8 cellular contexts compared by ENCODE assay signal in the genomic region with DNA sequence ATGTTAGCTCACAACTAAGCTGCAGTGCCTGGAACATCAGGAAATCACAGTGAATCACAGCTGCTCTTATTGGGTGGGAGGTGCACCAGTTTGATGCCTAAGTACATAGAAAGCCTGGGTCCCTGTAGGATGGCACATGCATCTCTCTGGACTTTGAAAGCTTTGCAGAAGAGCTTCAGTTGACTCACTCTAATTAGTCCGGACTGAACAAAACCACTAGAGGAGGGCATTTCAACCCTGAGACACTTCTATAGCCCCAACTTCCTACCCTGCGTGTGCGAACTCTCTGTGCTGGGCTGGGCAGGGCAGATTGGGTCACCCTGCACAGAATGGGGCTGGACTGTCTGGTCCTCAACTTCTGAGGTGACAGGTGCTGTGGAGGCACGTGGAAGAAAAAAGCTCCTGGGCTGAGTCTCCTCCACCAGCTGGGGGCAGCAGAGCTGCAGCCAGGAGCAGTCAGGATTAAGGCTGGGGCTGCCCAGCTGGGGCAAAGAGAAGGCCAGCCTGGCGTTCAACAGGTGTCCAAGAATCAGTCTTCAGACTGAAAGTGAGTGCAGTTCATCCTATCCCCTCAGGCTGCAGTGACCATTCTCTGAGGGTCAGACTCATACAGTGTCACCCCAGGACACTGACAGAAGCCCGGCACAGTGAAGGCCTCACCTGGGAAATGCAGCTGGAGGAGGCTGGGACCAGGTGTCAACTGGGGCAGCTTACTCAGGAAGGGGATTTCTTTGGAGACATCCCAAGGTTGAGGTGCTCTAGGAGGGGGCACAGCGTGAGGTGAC. TPM values are rescaled to one million over a fixed set of nuclear protein-coding genes. Genes with fewer than 3 reads are reported as not detected.
DNase-seq lines count a peak whose midpoint lies in the region; ATAC-seq, FAIRE-seq and TF ChIP-seq lines count a peak whose summit lies in the region.

No MANE protein-coding gene starts in this region.

- H2BK12ac ChIP-seq in neuronal stem cell (ENCODE audit: low read length): no peak overlapping the region

- no peak overlapping the region for H3K27ac Mint-ChIP-seq in CD4-positive, alpha-beta T cell

- H2BK120ac ChIP-seq in neuronal stem cell (ENCODE audit: low read depth, low read length): no peak overlapping the region

- no peak overlapping the region for H3K9ac ChIP-seq in neuronal stem cell (ENCODE audit: low read depth, low read length, poor library complexity)

- H3K4me1 ChIP-seq in cardiac muscle cell (ENCODE audit: low read depth) (no peaks in the 10 kb centered on the region), right atrium auricular region (no peaks in the 10 kb centered on the region), neuronal stem cell (ENCODE audit: control insufficient read depth in 2 of 2, insufficient read depth in 1 of 2, low read depth in 1 of 2, low read length in 2 of 2) (no peaks in the 10 kb centered on the region)

- H3K4me1 Mint-ChIP-seq in CD4-positive, alpha-beta T cell (ENCODE audit: low read depth): no peaks in the 10 kb centered on the region

- no peak overlapping the region for H3K18ac ChIP-seq in neuronal stem cell (ENCODE audit: low read length)

- POLR2A ChIA-PET in CD4-positive, alpha-beta T cell (lab: Charles Lee): no interaction called here

- no peak overlapping the region for H2AK5ac ChIP-seq in neuronal stem cell (ENCODE audit: low read depth, low read length)

- H2BK5ac ChIP-seq in neuronal stem cell (ENCODE audit: low read length): no peak overlapping the region

- H4K8ac ChIP-seq in neuronal stem cell (ENCODE audit: low read depth, low read length): no peak overlapping the region

- FAIRE-seq in H54 (lab: Jason Lieb, UNC): no peak

- H2AFZ ChIP-seq in neuronal stem cell (ENCODE audit: low read length): no peak overlapping the region

- H3K27me3 Mint-ChIP-seq in CD4-positive, alpha-beta T cell: no peaks in the 10 kb centered on the region

- CTCF ChIA-PET in CD4-positive, alpha-beta T cell (lab: Charles Lee): no interaction called here

- no peak overlapping the region for H3K27ac ChIP-seq in cardiac muscle cell
- H3K27ac ChIP-seq in right atrium auricular region: no peak overlapping the region
- H3K27ac ChIP-seq in dorsolateral prefrontal cortex: no peak overlapping the region
- no peak overlapping the region for H3K27ac ChIP-seq in neuronal stem cell (replicated peaks; ENCODE audit: low read length)
- no peak overlapping the region for H3K27ac ChIP-seq in CD4-positive, alpha-beta T cell (ENCODE audit: low read depth, low read length)

- no peak overlapping the region for H3K4me2 ChIP-seq in neuronal stem cell (ENCODE audit: insufficient read depth, low read length, poor library complexity, severe bottlenecking)

- H3K79me1 ChIP-seq in neuronal stem cell (ENCODE audit: low read depth, low read length): no peaks in the 10 kb centered on the region

- no peak overlapping the region for H3K4me3 Mint-ChIP-seq in CD4-positive, alpha-beta T cell

- H4K91ac ChIP-seq in neuronal stem cell (ENCODE audit: low read depth, low read length, poor library complexity): no peak overlapping the region

- no peak overlapping the region for H3K4ac ChIP-seq in neuronal stem cell (ENCODE audit: low read length)

- DNase-seq in cardiac muscle cell (ENCODE audit: low read depth in 1 of 2, low spot score in 1 of 2) (peak in 1 of 2 donors; percentile 54), right atrium auricular region (ENCODE audit: low spot score) (no peak), NCI-H226 (peak; percentile 5), dorsolateral prefrontal cortex (peak in 1 of 10 donors; percentile 7), neuronal stem cell (ENCODE audit: low spot score) (no peak), H54 (ENCODE audit: insufficient read length, low spot score) (no peak)
- DNase-seq in CD4-positive, alpha-beta T cell: no peak

- H3K36me3 ChIP-seq in cardiac muscle cell (no peaks in the 10 kb centered on the region), right atrium auricular region (no peaks in the 10 kb centered on the region), neuronal stem cell (replicated peaks in 1 of 2; ENCODE audit: control insufficient read depth in 2 of 2, insufficient read depth in 2 of 2, low read length in 2 of 2) (no peaks in the 10 kb centered on the region)

- H2BK15ac ChIP-seq in neuronal stem cell (ENCODE audit: low read length): no peak overlapping the region

- H3K4me3 ChIP-seq in cardiac muscle cell (no peak overlapping the region), right atrium auricular region (no peak overlapping the region), dorsolateral prefrontal cortex (no peak overlapping the region), neuronal stem cell (ENCODE audit: low read length in 2 of 2) (no peak overlapping the region)

- intact Hi-C loops in dorsolateral prefrontal cortex (cut with DNase I): no loop called here
- intact Hi-C loops in CD4-positive, alpha-beta T cell (cut with DNase I, micrococcal nuclease): no loop called here

- ATAC-seq in HG03565 (IDR thresholded peaks at IDR 0.05; ENCODE audit: unreplicated experiment): no peak
- no peak for ATAC-seq in CD4-positive, alpha-beta T cell (ENCODE audit: poor library complexity)

- H3K9me3 Mint-ChIP-seq in CD4-positive, alpha-beta T cell: no peaks in the 10 kb centered on the region

- no CpG with 5 or more reads among the region's 7 CpGs for WGBS in neuronal stem cell (ENCODE audit: extremely low coverage in 2 of 2, insufficient read length in 2 of 2, insufficient replicate concordance in 1 of 2), 2 donors

- H3K23ac ChIP-seq in neuronal stem cell (ENCODE audit: low read depth, low read length, poor library complexity): peak overlapping the region; percentile 47

- H3K36me3 Mint-ChIP-seq in CD4-positive, alpha-beta T cell (ENCODE audit: low read depth): no peaks in the 10 kb centered on the region

- TF ChIP-seq CTCF in cardiac muscle cell (IDR thresholded peaks at IDR 0.05; ENCODE audit: low read depth, low read length) (peak; percentile 86), right atrium auricular region (IDR thresholded peaks at IDR 0.05) (peak in 1 of 2 donors; percentile 48), dorsolateral prefrontal cortex (IDR thresholded peaks at IDR 0.05 in 54 of 56, conservative IDR thresholded peaks at IDR 0.05 in 2 of 56; ENCODE audit: low read depth in 1 of 56, partially characterized antibody in 56 of 56) (peak in 32 of 56 donors; percentile 8 to 49 (median 24))
- TF ChIP-seq CTCF in CD4-positive, alpha-beta T cell (IDR thresholded peaks at IDR 0.05): no peak

- H3K9me3 ChIP-seq in cardiac muscle cell (ENCODE audit: low read depth) (no peaks in the 10 kb centered on the region), right atrium auricular region (no peaks in the 10 kb centered on the region), neuronal stem cell (replicated peaks in 1 of 2; ENCODE audit: control insufficient read depth in 2 of 2, insufficient read depth in 1 of 2, low read depth in 1 of 2, low read length in 2 of 2) (peaks cover 0 to 2% of the 10 kb centered on the region in 2 donors)
- no peaks in the 10 kb centered on the region for H3K9me3 ChIP-seq in CD4-positive, alpha-beta T cell (ENCODE audit: control insufficient read depth, low read length)

- no peak for TF ChIP-seq POLR2A in H54 (IDR thresholded peaks at IDR 0.05; ENCODE audit: low read depth, low read length)

- no peak overlapping the region for H3K14ac ChIP-seq in neuronal stem cell (ENCODE audit: low read length)

- H3K27me3 ChIP-seq in cardiac muscle cell (no peaks in the 10 kb centered on the region), right atrium auricular region (no peaks in the 10 kb centered on the region), dorsolateral prefrontal cortex (peaks cover 0 to 9% (median 0%) of the 10 kb centered on the region in 45 donors), neuronal stem cell (ENCODE audit: control insufficient read depth in 3 of 3, insufficient read depth in 3 of 3, low read depth in 1 of 3, low read length in 3 of 3) (no peaks in the 10 kb centered on the region)
- H3K27me3 ChIP-seq in CD4-positive, alpha-beta T cell (ENCODE audit: control insufficient read depth, insufficient read depth, low read length): no peaks in the 10 kb centered on the region

RNA-seq across cellular contexts. Expression of gene GGTLC2, which starts 22.1 kb away (rescaled TPM):
- total RNA-seq in cardiac muscle cell (not detected in 2 replicates), right atrium auricular region (not detected), dorsolateral prefrontal cortex (1 to 10 TPM in 2 of 120 experiments, under 1 TPM in 6, not detected in 112; 0.53 to 1.8 (median 0.83) TPM)
- polyA plus RNA-seq in cardiac muscle cell: not detected in 2 replicates
- not detected for polyA plus RNA-seq in neuronal stem cell (2013, experiment 1 of 2)
- not detected for polyA plus RNA-seq in neuronal stem cell (2013, experiment 2 of 2)
- not detected for total RNA-seq in CD4-positive, alpha-beta T cell
